8 cellular contexts compared by ENCODE assay signal in the genomic region with DNA sequence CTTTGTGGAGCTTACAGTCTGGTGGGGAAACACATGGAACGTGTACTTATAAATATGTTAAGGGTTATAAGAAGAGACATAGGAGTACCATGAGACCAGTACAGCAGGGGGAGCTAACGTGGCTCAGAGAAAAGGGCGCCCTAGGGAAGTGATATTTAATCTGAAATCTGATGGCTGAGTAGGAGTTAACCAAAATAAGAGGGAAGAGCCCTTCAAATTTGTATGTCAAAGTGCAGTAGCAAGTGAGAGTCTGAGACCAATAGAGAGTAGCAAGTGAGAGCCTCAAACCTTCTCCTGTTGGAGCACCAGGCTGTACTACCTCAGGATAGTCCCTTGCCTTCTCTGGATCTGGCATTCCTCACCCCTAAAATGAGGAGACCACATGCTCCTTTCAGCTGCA. TPM values are rescaled to one million over a fixed set of nuclear protein-coding genes. Genes with fewer than 3 reads are reported as not detected.
A peak's percentile ranks its signal among the peaks of the same experiment; 100 is the strongest.
DNase-seq lines count a peak whose midpoint lies in the region; ATAC-seq, FAIRE-seq and TF ChIP-seq lines count a peak whose summit lies in the region.

No MANE protein-coding gene starts in this region.

- RAD21 ChIA-PET in GM12878 (lab: Charles Lee; ENCODE audit: unreplicated experiment): interaction anchor here (0.8 to 7.0 kb wide), 19 partner anchors 9 to 191 kb away, joined by 3 to 97 read pairs (median 6); a partner anchor contains a TSS

- no peak for FAIRE-seq in GM12878 (lab: Jason Lieb, UNC)

- intact Hi-C loops in GM12878 (cut with micrococcal nuclease; ENCODE audit: unreplicated experiment): loop anchor here (1.0 kb wide), 1 partner anchor 34 kb away; no protein-coding TSS in a partner anchor

- in situ Hi-C loops in GM12878 (cut with MboI): no loop called here

- H3K27ac Mint-ChIP-seq in natural killer cell treated with Interleukin-12 subunit alpha and Interleukin-12 subunit beta and Interleukin-15 and Interleukin-18, amount 100 ng/mL, for 72 hours: peak overlapping the region; percentile 16 to 54

- CTCF ChIA-PET in GM12878 (lab: Yijun Ruan, JAX): interaction anchor here (0.5 to 9.0 kb wide), 24 partner anchors 9 to 193 kb away, joined by 3 to 158 read pairs (median 8); no protein-coding TSS in a partner anchor

- no peaks in the 10 kb centered on the region for H4K20me1 ChIP-seq in GM12878 (ENCODE audit: control insufficient read depth, insufficient read depth)

- H3K9me3 Mint-ChIP-seq in natural killer cell treated with Interleukin-12 subunit alpha and Interleukin-12 subunit beta and Interleukin-15 and Interleukin-18, amount 100 ng/mL, for 72 hours: no peaks in the 10 kb centered on the region

- H3K9me3 ChIP-seq in MG63 (no peaks in the 10 kb centered on the region; the same call in 1 of the 2 replicates), GM12878 (replicated peaks; ENCODE audit: control insufficient read depth, insufficient read depth, low read length) (no peaks in the 10 kb centered on the region)

- ATAC-seq in GM12878: peak; percentile 86
- ATAC-seq in natural killer cell treated with Interleukin-12 subunit alpha and Interleukin-12 subunit beta and Interleukin-15 and Interleukin-18, amount 100 ng/mL, for 72 hours: peak in 1 of 2 donors; percentile 22
- no peak for ATAC-seq in HG02610 (IDR thresholded peaks at IDR 0.05; ENCODE audit: unreplicated experiment)

- no peaks in the 10 kb centered on the region for H3K27me3 ChIP-seq in MG63
- H3K27me3 ChIP-seq in GM12878 (replicated peaks in 1 of 2; ENCODE audit: control insufficient read depth in 2 of 2, insufficient read depth in 2 of 2, low read length in 1 of 2): no peaks in the 10 kb centered on the region
- no peaks in the 10 kb centered on the region for H3K27me3 ChIP-seq in H7 (ENCODE audit: control insufficient read depth, insufficient read depth, low read length)

- H3K9ac ChIP-seq in GM12878 (ENCODE audit: control insufficient read depth, insufficient read depth, low read length): no peak overlapping the region

- WGBS in GM12878 (ENCODE audit: insufficient coverage, insufficient replicate concordance, low lambda C conversion rate, missing lambda C conversion rate): 8% methylated on average over 3 of the region's 3 CpGs

- H3K27ac ChIP-seq in GM12878 (ENCODE audit: control insufficient read depth, insufficient read depth): no peak overlapping the region

- H3K27me3 Mint-ChIP-seq in natural killer cell treated with Interleukin-12 subunit alpha and Interleukin-12 subunit beta and Interleukin-15 and Interleukin-18, amount 100 ng/mL, for 72 hours: no peaks in the 10 kb centered on the region

- no peaks in the 10 kb centered on the region for H3K79me2 ChIP-seq in GM12878 (ENCODE audit: control insufficient read depth, insufficient read depth, low read length)

- SMC1A ChIA-PET in GM12878 (lab: Charles Lee; ENCODE audit: uncharacterized antibody, unreplicated experiment): interaction anchor here (0.7 to 6.7 kb wide), 21 partner anchors 9 to 107 kb away, joined by 3 to 85 read pairs (median 6); a partner anchor contains a TSS

- no TSS peak for BruUV-seq in GM12878 (replicated peaks; lab: Mats Ljungman, UMichigan)

- peak; percentile 64 for DNase-seq in Daoy (ENCODE audit: low read depth)
- peak; percentile 56 for DNase-seq in MG63
- no peak for DNase-seq in GM12878 (ENCODE audit: low read depth, low spot score)
- no peak for DNase-seq in natural killer cell treated with Interleukin-12 subunit alpha and Interleukin-12 subunit beta and Interleukin-15 and Interleukin-18, amount 100 ng/mL, for 72 hours (ENCODE audit: low spot score)
- no peak for DNase-seq in H7
- no peak for DNase-seq in activated CD4-positive, alpha-beta T cell treated with anti-CD3 and anti-CD28 coated beads for 4 hours
- DNase-seq in kidney glomerular epithelial cell (lab: John Stamatoyannopoulos, UW): no peak

- peak overlapping the region; percentile 78 for H2AFZ ChIP-seq in GM12878 (ENCODE audit: control insufficient read depth, low read depth, low read length)

- no peak overlapping the region for H3K4me3 ChIP-seq in MG63
- H3K4me3 ChIP-seq in GM12878: no peak overlapping the region
- no peak overlapping the region for H3K4me3 ChIP-seq in H7 (ENCODE audit: insufficient read depth, low read depth, low read length)

- no peak for TF ChIP-seq POLR2A in GM12878 (IDR thresholded peaks at IDR 0.05; ENCODE audit: low read depth, low read length)

- peaks cover 27% of the 10 kb centered on the region for H3K4me1 ChIP-seq in GM12878 (ENCODE audit: control insufficient read depth, insufficient read depth, low read length)

- peak overlapping the region; percentile 9 for H3K4me3 Mint-ChIP-seq in natural killer cell treated with Interleukin-12 subunit alpha and Interleukin-12 subunit beta and Interleukin-15 and Interleukin-18, amount 100 ng/mL, for 72 hours

- H3K36me3 Mint-ChIP-seq in natural killer cell treated with Interleukin-12 subunit alpha and Interleukin-12 subunit beta and Interleukin-15 and Interleukin-18, amount 100 ng/mL, for 72 hours: no peaks in the 10 kb centered on the region

- no peaks in the 10 kb centered on the region for H3K36me3 ChIP-seq in MG63
- no peaks in the 10 kb centered on the region for H3K36me3 ChIP-seq in GM12878 (ENCODE audit: control insufficient read depth in 2 of 2, insufficient read depth in 2 of 2, low read length in 1 of 2)
- no peaks in the 10 kb centered on the region for H3K36me3 ChIP-seq in H7 (replicated peaks; ENCODE audit: control insufficient read depth, insufficient read depth, low read length)

- peak overlapping the region; percentile 30; the same call in 1 of the 2 replicates for H3K4me2 ChIP-seq in GM12878 (ENCODE audit: control insufficient read depth, insufficient read depth)

- peaks cover 39 to 50% of the 10 kb centered on the region in 2 donors for H3K4me1 Mint-ChIP-seq in natural killer cell treated with Interleukin-12 subunit alpha and Interleukin-12 subunit beta and Interleukin-15 and Interleukin-18, amount 100 ng/mL, for 72 hours (ENCODE audit: low read depth in 2 of 2)

- peak; percentile 51 to 64 (median 59) for TF ChIP-seq CTCF in GM12878 (IDR thresholded peaks at IDR 0.05 in 2 of 3, conservative IDR thresholded peaks at IDR 0.05 in 1 of 3; ENCODE audit: control insufficient read depth in 2 of 3, extremely low read depth in 1 of 3, insufficient read depth in 1 of 3, low read depth in 3 of 3, low read length in 3 of 3)

- POLR2A ChIA-PET in GM12878 (lab: Charles Lee): interaction anchor here (0.9 to 1.8 kb wide), 6 partner anchors 22 to 72 kb away, joined by 3 to 11 read pairs (median 4); a partner anchor contains a TSS

- TF ChIP-seq EP300 in GM12878 (IDR thresholded peaks at IDR 0.05; ENCODE audit: borderline replicate concordance in 1 of 2, control insufficient read depth in 1 of 2, low read depth in 2 of 2, low read length in 2 of 2): no peak

- TF ChIP-seq RAD21 in GM12878 (IDR thresholded peaks at IDR 0.05; ENCODE audit: insufficient read depth, low read depth, low read length): peak; percentile 77

RNA-seq across cellular contexts. Expression of a gene that starts 6.1 kb away (rescaled TPM):
- 51.8 and 54.6 TPM in 2 replicates for total RNA-seq in Daoy (2014; rRNA removed; shearing (Covaris generic))
- 73.0 and 79.2 TPM in 2 replicates for total RNA-seq in MG63 (2014; rRNA removed; shearing (Covaris generic); ENCODE audit: low replicate concordance)
- total RNA-seq in GM12878 (2013; cell fraction: nucleolus; rRNA removed): 7.9 and 8.9 TPM in 2 replicates
- total RNA-seq in GM12878 (2014; rRNA removed): 77.0 and 78.5 TPM in 2 replicates
- total RNA-seq in GM12878 (2014; rRNA removed; fragmentation: Illumina TruSeq; extraction: Trizol): 47.9 and 51.4 TPM in 2 replicates
- total RNA-seq in GM12878 (2021): 56.2 and 58.4 TPM in 2 replicates
- 7.8 TPM for polyA plus RNA-seq in GM12878 (2011; ENCODE audit: low read depth)
- 16.4 and 17.8 TPM in 2 replicates for polyA plus RNA-seq in GM12878 (2011; rRNA removed)
- polyA plus RNA-seq in GM12878 (2011; cell fraction: cytosol; rRNA removed): 27.8 and 30.7 TPM in 2 replicates
- polyA plus RNA-seq in GM12878 (2011; cell fraction: nucleus; rRNA removed): 10.9 TPM in 2 replicates
- 17.2 and 19.4 TPM in 2 replicates for polyA plus RNA-seq in GM12878 (2012)
- polyA plus RNA-seq in GM12878 (2014; fragmentation: Illumina TruSeq; extraction: Trizol): 33.8 and 69.3 TPM in 2 replicates
- 10 to 100 TPM in 1 of 2 experiments, 1 to 10 TPM in 1; 5.7 to 17.5 TPM for polyA plus RNA-seq in GM12878 (2014; fragmentation: Nextera tagmentation; extraction: Ambion mirVana)
- 74.2 and 82.3 TPM in 2 replicates for polyA plus RNA-seq in GM12878 (2014; rRNA removed)
- polyA plus RNA-seq in GM12878 (2016; fragmentation: Nextera tagmentation; extraction: Ambion mirVana): 10 to 100 TPM; 26.3 to 28.0 TPM
- polyA minus RNA-seq in GM12878 (2011; rRNA and poly(A)+ RNA removed): 5.6 and 9.3 TPM in 2 replicates
- 4.2 and 5.1 TPM in 2 replicates for polyA minus RNA-seq in GM12878 (2011; cell fraction: cytosol; rRNA and poly(A)+ RNA removed)
- 1.5 and 3.6 TPM in 2 replicates for polyA minus RNA-seq in GM12878 (2011; cell fraction: nucleus; rRNA and poly(A)+ RNA removed)
- total RNA-seq in natural killer cell treated with Interleukin-12 subunit alpha and Interleukin-12 subunit beta and Interleukin-15 and Interleukin-18, amount 100 ng/mL, for 72 hours: 1 to 10 TPM; 2.4 to 3.4 TPM
- 40.8 and 76.2 TPM in 2 replicates for total RNA-seq in H7 (2014; rRNA removed; shearing (Covaris generic))

RNA-seq across cellular contexts. Expression of a gene that starts 54.4 kb away (rescaled TPM):
- 24.5 and 32.1 TPM in 2 replicates for total RNA-seq in Daoy (2014; rRNA removed; shearing (Covaris generic))
- 54.8 and 78.9 TPM in 2 replicates for total RNA-seq in MG63 (2014; rRNA removed; shearing (Covaris generic); ENCODE audit: low replicate concordance)
- total RNA-seq in GM12878 (2013; cell fraction: nucleolus; rRNA removed): 55.2 and 56.0 TPM in 2 replicates
- total RNA-seq in GM12878 (2014; rRNA removed) (24.5 and 31.5 TPM in 2 replicates), GM12878 (2014; rRNA removed; fragmentation: Illumina TruSeq; extraction: Trizol) (33.3 and 33.8 TPM in 2 replicates), GM12878 (2021) (35.0 and 35.3 TPM in 2 replicates)
- polyA plus RNA-seq in GM12878 (2011; ENCODE audit: low read depth): 31.5 TPM
- polyA plus RNA-seq in GM12878 (2011; rRNA removed) (88.7 and 96.8 TPM in 2 replicates), GM12878 (2014; fragmentation: Illumina TruSeq; extraction: Trizol) (39.8 and 41.9 TPM in 2 replicates), GM12878 (2014; fragmentation: Nextera tagmentation; extraction: Ambion mirVana) (10 to 100 TPM; 37.8 to 55.6 TPM), GM12878 (2014; rRNA removed) (31.8 and 34.0 TPM in 2 replicates), GM12878 (2016; fragmentation: Nextera tagmentation; extraction: Ambion mirVana) (10 to 100 TPM; 59.0 to 59.8 TPM)
- polyA plus RNA-seq in GM12878 (2011; cell fraction: cytosol; rRNA removed): 108 and 110 TPM in 2 replicates
- 39.5 and 50.6 TPM in 2 replicates for polyA plus RNA-seq in GM12878 (2011; cell fraction: nucleus; rRNA removed)
- polyA plus RNA-seq in GM12878 (2012): 34.3 and 41.9 TPM in 2 replicates
- polyA minus RNA-seq in GM12878 (2011; rRNA and poly(A)+ RNA removed): 242 and 250 TPM in 2 replicates
- polyA minus RNA-seq in GM12878 (2011; cell fraction: cytosol; rRNA and poly(A)+ RNA removed): 44.1 and 47.9 TPM in 2 replicates
- 23.2 and 23.7 TPM in 2 replicates for polyA minus RNA-seq in GM12878 (2011; cell fraction: nucleus; rRNA and poly(A)+ RNA removed)
- total RNA-seq in natural killer cell treated with Interleukin-12 subunit alpha and Interleukin-12 subunit beta and Interleukin-15 and Interleukin-18, amount 100 ng/mL, for 72 hours: 10 to 100 TPM; 46.7 to 83.8 TPM
- 36.7 and 46.4 TPM in 2 replicates for total RNA-seq in H7 (2014; rRNA removed; shearing (Covaris generic))

Comparison
In these comparisons a context has a peak if more than half of its experiments do, and no peak if none do; other contexts are left out.
1. DNase-seq: peak in Daoy (single experiment) and MG63 (single experiment); none in GM12878 (single experiment), natural killer cell treated with Interleukin-12 subunit alpha and Interleukin-12 subunit beta and Interleukin-15 and Interleukin-18, amount 100 ng/mL, for 72 hours (single experiment), H7 (single experiment), activated CD4-positive, alpha-beta T cell treated with anti-CD3 and anti-CD28 coated beads for 4 hours (0 of 2) and kidney glomerular epithelial cell (single experiment).